In the genomic region with DNA sequence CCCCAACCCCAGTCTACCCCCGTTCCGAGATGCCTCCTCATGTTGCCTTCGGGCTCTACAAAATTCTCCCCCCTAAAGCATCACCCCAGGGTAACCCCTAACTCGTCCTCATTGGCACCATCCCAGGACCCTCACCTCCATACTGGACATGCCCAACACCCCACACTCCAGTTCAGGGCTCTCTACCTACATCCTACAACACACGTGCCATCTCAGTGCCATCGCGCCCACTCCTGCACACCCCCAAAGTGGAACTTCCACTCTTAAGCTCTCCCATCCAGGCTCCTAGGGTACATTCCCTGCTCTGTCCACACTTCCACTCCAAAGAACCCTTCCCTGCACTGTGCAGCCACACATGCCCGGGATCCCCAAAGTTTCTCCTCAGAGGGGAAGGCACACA, we compare ENCODE assay signal across 9 cellular contexts. TPM values are rescaled to one million over a fixed set of nuclear protein-coding genes. Genes with fewer than 3 reads are reported as not detected.
DNase-seq lines count a peak whose midpoint lies in the region; ATAC-seq and TF ChIP-seq lines count a peak whose summit lies in the region.
"Had no signal": no experiment of that assay in that cellular context is flagged by ENCODE, and none has a peak within 500 bp of the region (broad histone marks: within the 10 kb centered on the region; RNA-seq: fewer than 3 reads in every experiment).

No MANE protein-coding gene starts in this region.

- DNase-seq in HFFc6 (no peak), NCI-H2196 treated with DMSO at 0.1 percent for 48 hours (lab: John Stamatoyannopoulos, UW; ENCODE audit: unreplicated experiment) (no peak)
- DNase-seq in activated T-helper 2 cell treated with anti-CD3 and anti-CD28 coated beads, Interferon-gamma antibody, Interleukin-2, Interleukin-4, amounts not matched to agents 10 μg/mL and 5 μg/mL and 100 μg/mL, durations not matched to agents 14 hours and 24 hours and 36 hours (ENCODE audit: low spot score): no peak
- DNase-seq in stimulated activated effector memory CD8-positive, alpha-beta T cell treated with anti-CD3 and anti-CD28 coated beads, Interleukin-12 subunit alpha, Interleukin-12 subunit beta, amount 100 ng/mL, for 72 hours (ENCODE audit: low spot score in 2 of 2): no peak
- no peak for DNase-seq in stimulated activated CD4-positive, alpha-beta T cell treated with anti-CD3 and anti-CD28 coated beads, Interleukin-4, amount 100 ng/mL, for 1 hour
- DNase-seq: activated gamma-delta T cell had no signal

- peaks cover 15% of the 10 kb centered on the region for H3K4me1 ChIP-seq in iPS-15b (ENCODE audit: control insufficient read depth, insufficient read depth, low read length)

- H3K4me3 Mint-ChIP-seq in HFFc6: peak overlapping the region; percentile 96
- peak overlapping the region; percentile 95 for H3K4me3 Mint-ChIP-seq in activated T-helper 2 cell treated with anti-CD3 and anti-CD28 coated beads, Interferon-gamma antibody, Interleukin-2, Interleukin-4, amounts not matched to agents 10 μg/mL and 5 μg/mL and 100 μg/mL, durations not matched to agents 14 hours and 24 hours and 36 hours (ENCODE audit: low read depth)
- H3K4me3 Mint-ChIP-seq in stimulated activated effector memory CD8-positive, alpha-beta T cell treated with anti-CD3 and anti-CD28 coated beads, Interleukin-12 subunit alpha, Interleukin-12 subunit beta, amount 100 ng/mL, for 72 hours: peak overlapping the region; percentile 93

- peak overlapping the region; percentile 96 for H3K4me3 ChIP-seq in iPS-15b (ENCODE audit: low read depth, low read length)

- intact Hi-C loops in activated T-helper 2 cell treated with anti-CD3 and anti-CD28 coated beads, Interferon-gamma antibody, Interleukin-2, Interleukin-4, amounts not matched to agents 10 μg/mL and 5 μg/mL and 100 μg/mL, durations not matched to agents 14 hours and 24 hours and 36 hours (cut with micrococcal nuclease): no loop called here

- H3K36me3 Mint-ChIP-seq in HFFc6 (ENCODE audit: low read depth): peaks cover 2% of the 10 kb centered on the region; the same call in 1 of the 2 replicates
- H3K36me3 Mint-ChIP-seq in activated T-helper 2 cell treated with anti-CD3 and anti-CD28 coated beads, Interferon-gamma antibody, Interleukin-2, Interleukin-4, amounts not matched to agents 10 μg/mL and 5 μg/mL and 100 μg/mL, durations not matched to agents 14 hours and 24 hours and 36 hours (ENCODE audit: low read depth): peaks cover 37% of the 10 kb centered on the region
- peaks cover 66% of the 10 kb centered on the region for H3K36me3 Mint-ChIP-seq in stimulated activated effector memory CD8-positive, alpha-beta T cell treated with anti-CD3 and anti-CD28 coated beads, Interleukin-12 subunit alpha, Interleukin-12 subunit beta, amount 100 ng/mL, for 72 hours

- peak overlapping the region; percentile 95 for H3K9ac ChIP-seq in iPS-15b (ENCODE audit: low read depth, low read length)

- no peak for ATAC-seq in stimulated activated effector memory CD8-positive, alpha-beta T cell treated with anti-CD3 and anti-CD28 coated beads, Interleukin-12 subunit alpha, Interleukin-12 subunit beta, amount 100 ng/mL, for 72 hours
- ATAC-seq in GM18517 (IDR thresholded peaks at IDR 0.05; ENCODE audit: unreplicated experiment) (no peak), GM21528 (IDR thresholded peaks at IDR 0.05; ENCODE audit: low FRiP score, unreplicated experiment) (no peak)

- H3K4me1 Mint-ChIP-seq in HFFc6 (ENCODE audit: low read depth): peaks cover 47% of the 10 kb centered on the region
- peaks cover 40% of the 10 kb centered on the region for H3K4me1 Mint-ChIP-seq in activated T-helper 2 cell treated with anti-CD3 and anti-CD28 coated beads, Interferon-gamma antibody, Interleukin-2, Interleukin-4, amounts not matched to agents 10 μg/mL and 5 μg/mL and 100 μg/mL, durations not matched to agents 14 hours and 24 hours and 36 hours (ENCODE audit: low read depth)
- H3K4me1 Mint-ChIP-seq in stimulated activated effector memory CD8-positive, alpha-beta T cell treated with anti-CD3 and anti-CD28 coated beads, Interleukin-12 subunit alpha, Interleukin-12 subunit beta, amount 100 ng/mL, for 72 hours: peaks cover 75% of the 10 kb centered on the region

- H3K9me3 Mint-ChIP-seq in HFFc6: no peaks in the 10 kb centered on the region
- no peaks in the 10 kb centered on the region for H3K9me3 Mint-ChIP-seq in activated T-helper 2 cell treated with anti-CD3 and anti-CD28 coated beads, Interferon-gamma antibody, Interleukin-2, Interleukin-4, amounts not matched to agents 10 μg/mL and 5 μg/mL and 100 μg/mL, durations not matched to agents 14 hours and 24 hours and 36 hours
- no peaks in the 10 kb centered on the region for H3K9me3 Mint-ChIP-seq in stimulated activated effector memory CD8-positive, alpha-beta T cell treated with anti-CD3 and anti-CD28 coated beads, Interleukin-12 subunit alpha, Interleukin-12 subunit beta, amount 100 ng/mL, for 72 hours

- TF ChIP-seq CTCF in HFFc6 (IDR thresholded peaks at IDR 0.05): no peak

- H3K27me3 Mint-ChIP-seq in HFFc6 (ENCODE audit: insufficient read depth): no peaks in the 10 kb centered on the region; the same call in 1 of the 2 replicates
- no peaks in the 10 kb centered on the region for H3K27me3 Mint-ChIP-seq in activated T-helper 2 cell treated with anti-CD3 and anti-CD28 coated beads, Interferon-gamma antibody, Interleukin-2, Interleukin-4, amounts not matched to agents 10 μg/mL and 5 μg/mL and 100 μg/mL, durations not matched to agents 14 hours and 24 hours and 36 hours (ENCODE audit: low read depth)

- peak overlapping the region; percentile 82 for H3K27ac Mint-ChIP-seq in HFFc6
- H3K27ac Mint-ChIP-seq in activated T-helper 2 cell treated with anti-CD3 and anti-CD28 coated beads, Interferon-gamma antibody, Interleukin-2, Interleukin-4, amounts not matched to agents 10 μg/mL and 5 μg/mL and 100 μg/mL, durations not matched to agents 14 hours and 24 hours and 36 hours: peak overlapping the region; percentile 77
- peak overlapping the region; percentile 95 for H3K27ac Mint-ChIP-seq in stimulated activated effector memory CD8-positive, alpha-beta T cell treated with anti-CD3 and anti-CD28 coated beads, Interleukin-12 subunit alpha, Interleukin-12 subunit beta, amount 100 ng/mL, for 72 hours

- H3K36me3 ChIP-seq in iPS-15b (ENCODE audit: control insufficient read depth, insufficient read depth, low read length): peaks cover 19% of the 10 kb centered on the region

- no peaks in the 10 kb centered on the region for H3K9me3 ChIP-seq in iPS-15b (ENCODE audit: control insufficient read depth, insufficient read depth, low read length)

- H3K27me3 ChIP-seq in iPS-15b (ENCODE audit: control insufficient read depth, insufficient read depth, low read length): no peaks in the 10 kb centered on the region

RNA-seq across cellular contexts. Expression of a gene that starts 0.8 kb away (rescaled TPM):
- 10 to 100 TPM; 31.4 to 36.8 (median 33.2) TPM for total RNA-seq in HFFc6 (2021; fragmentation: NEBNext Ultra II Directional; extraction: Animal tissue kit (Norgen Biotek cat#: 25700))
- total RNA-seq in activated T-helper 2 cell treated with anti-CD3 and anti-CD28 coated beads, Interferon-gamma antibody, Interleukin-2, Interleukin-4, amounts not matched to agents 10 μg/mL and 5 μg/mL and 100 μg/mL, durations not matched to agents 14 hours and 24 hours and 36 hours: 23.1 and 23.8 TPM in 2 replicates

RNA-seq across cellular contexts. Expression of a gene that starts 1.2 kb away (rescaled TPM):
- 10 to 100 TPM; 53.6 to 60.8 (median 58.3) TPM for total RNA-seq in HFFc6 (2021; fragmentation: NEBNext Ultra II Directional; extraction: Animal tissue kit (Norgen Biotek cat#: 25700))
- total RNA-seq in activated T-helper 2 cell treated with anti-CD3 and anti-CD28 coated beads, Interferon-gamma antibody, Interleukin-2, Interleukin-4, amounts not matched to agents 10 μg/mL and 5 μg/mL and 100 μg/mL, durations not matched to agents 14 hours and 24 hours and 36 hours: 96.2 and 97.7 TPM in 2 replicates

RNA-seq across cellular contexts. Expression of a gene that starts 28.1 kb away (rescaled TPM):
- total RNA-seq in HFFc6 (2021; fragmentation: NEBNext Ultra II Directional; extraction: Animal tissue kit (Norgen Biotek cat#: 25700)): 10 to 100 TPM; 35.3 to 42.2 (median 38.4) TPM
- 77.9 and 79.8 TPM in 2 replicates for total RNA-seq in activated T-helper 2 cell treated with anti-CD3 and anti-CD28 coated beads, Interferon-gamma antibody, Interleukin-2, Interleukin-4, amounts not matched to agents 10 μg/mL and 5 μg/mL and 100 μg/mL, durations not matched to agents 14 hours and 24 hours and 36 hours

RNA-seq across cellular contexts. Expression of a gene that starts 43.4 kb away (rescaled TPM):
- 100 to 1,000 TPM; 263 to 310 (median 281) TPM for total RNA-seq in HFFc6 (2021; fragmentation: NEBNext Ultra II Directional; extraction: Animal tissue kit (Norgen Biotek cat#: 25700))
- total RNA-seq in activated T-helper 2 cell treated with anti-CD3 and anti-CD28 coated beads, Interferon-gamma antibody, Interleukin-2, Interleukin-4, amounts not matched to agents 10 μg/mL and 5 μg/mL and 100 μg/mL, durations not matched to agents 14 hours and 24 hours and 36 hours: 203 and 208 TPM in 2 replicates
